18 cellular contexts compared by ENCODE assay signal in the genomic region with DNA sequence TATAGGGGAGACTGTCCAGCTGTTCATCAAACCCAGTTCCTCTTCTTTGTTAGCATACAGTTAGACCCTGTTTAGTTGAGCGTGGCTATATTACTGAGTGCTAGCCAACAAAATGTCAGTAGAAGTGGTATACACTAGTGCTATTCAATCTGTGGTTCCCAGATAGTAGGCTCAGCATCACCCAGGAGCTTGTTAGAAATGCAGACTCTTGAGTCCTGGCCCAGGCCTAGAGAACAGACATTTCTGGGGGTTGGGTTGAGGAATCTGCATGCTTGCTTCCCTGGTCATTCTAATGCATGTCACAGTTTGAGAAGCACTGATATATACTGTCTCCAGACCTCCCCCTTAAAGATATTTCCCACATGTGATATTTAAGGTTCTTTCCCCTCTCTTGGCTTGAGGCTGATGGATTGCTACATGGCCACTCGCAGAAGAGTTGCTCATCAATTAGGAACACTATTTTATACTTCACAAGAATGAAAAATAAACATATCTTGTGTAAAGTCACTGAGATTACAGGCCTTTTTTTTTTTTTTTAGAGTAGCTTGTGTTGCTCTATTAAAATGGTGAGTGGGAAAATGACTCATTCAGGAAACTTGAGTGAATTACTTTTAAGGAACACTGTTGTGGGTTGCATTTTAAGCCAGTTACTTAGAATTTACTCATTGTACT.
DNase-seq lines count a peak whose midpoint lies in the region; ATAC-seq and TF ChIP-seq lines count a peak whose summit lies in the region.
"Had no signal": no experiment of that assay in that cellular context is flagged by ENCODE, and none has a peak within 500 bp of the region (broad histone marks: within the 10 kb centered on the region; RNA-seq: fewer than 3 reads in every experiment).

No MANE protein-coding gene starts in this region.

- no peaks in the 10 kb centered on the region for H3K9me3 ChIP-seq in PC-3 (ENCODE audit: low read length)
- H3K9me3 ChIP-seq in fibroblast of lung (ENCODE audit: control insufficient read depth, insufficient read depth, low read depth, low read length): no peaks in the 10 kb centered on the region
- H3K9me3 ChIP-seq in osteoblast (ENCODE audit: low read depth, low read length): no peaks in the 10 kb centered on the region
- no peaks in the 10 kb centered on the region for H3K9me3 ChIP-seq in HAP-1
- no peaks in the 10 kb centered on the region for H3K9me3 ChIP-seq in testis

- no peaks in the 10 kb centered on the region for H3K27me3 ChIP-seq in PC-3 (ENCODE audit: low read length)
- H3K27me3 ChIP-seq in fibroblast of lung (ENCODE audit: control insufficient read depth, insufficient read depth, low read length): no peaks in the 10 kb centered on the region
- no peaks in the 10 kb centered on the region for H3K27me3 ChIP-seq in osteoblast (ENCODE audit: insufficient read depth, low read length)
- H3K27me3 ChIP-seq in HAP-1 (ENCODE audit: low read depth): no peaks in the 10 kb centered on the region
- no peaks in the 10 kb centered on the region for H3K27me3 ChIP-seq in testis

- no peaks in the 10 kb centered on the region for H3F3A ChIP-seq in PC-3 (ENCODE audit: low read length, unreplicated experiment)

- H2AFZ ChIP-seq in PC-3 (ENCODE audit: low read length): no peak overlapping the region
- H2AFZ ChIP-seq in fibroblast of lung (ENCODE audit: low read length): no peak overlapping the region
- H2AFZ ChIP-seq in osteoblast (ENCODE audit: low read length): no peak overlapping the region

- no TSS peak for BruUV-seq in PC-3 (replicated peaks; lab: Mats Ljungman, UMichigan)

- H3K27ac ChIP-seq in PC-3 (ENCODE audit: low read length) (no peak overlapping the region), fibroblast of lung (ENCODE audit: insufficient read depth, low read length) (no peak overlapping the region), osteoblast (ENCODE audit: low read depth, low read length) (no peak overlapping the region), testis (no peak overlapping the region)
- H3K27ac ChIP-seq: VCaP had no signal

- DNase-seq in COLO829 (ENCODE audit: low spot score) (peak; percentile 18), PC-3 (peak; percentile 45), fibroblast of lung (ENCODE audit: low read depth in 2 of 2) (peak; percentile 7 to 80), osteoblast (ENCODE audit: insufficient read length, low spot score, missing footprints) (peak; percentile 3), head of caudate nucleus (no peak), HAP-1 (ENCODE audit: low spot score in 2 of 2) (no peak), testis (no peak)
- no peak for DNase-seq in activated T-cell treated with anti-CD3 and anti-CD28 coated beads, Interleukin-2, amount 50 U/mL, for 72 hours
- DNase-seq: activated CD4-positive, alpha-beta T cell treated with anti-CD3 and anti-CD28 coated beads, Interleukin-2, amount 50 U/mL, for 48 hours; activated naive CD4-positive, alpha-beta T cell; amygdala; CD8-positive, alpha-beta memory T cell; left cardiac atrium; NCI-H1105 treated with DMSO at 0.1 percent for 48 hours; NCI-H524 treated with DMSO at 0.1 percent for 48 hours; SIG-M5; stimulated activated CD4-positive, alpha-beta T cell treated with anti-CD3 and anti-CD28 coated beads, Interleukin-12 subunit alpha, Interleukin-12 subunit beta, amount 100 ng/mL, for 4 hours had no signal

- intact Hi-C loops in PC-3 (cut with micrococcal nuclease): no loop called here
- intact Hi-C loops in head of caudate nucleus (cut with DNase I): no loop called here
- intact Hi-C loops in testis (cut with DNase I; ENCODE audit: low total_unique reads): no loop called here

- H3K79me2 ChIP-seq in PC-3 (ENCODE audit: low read length): no peaks in the 10 kb centered on the region
- no peaks in the 10 kb centered on the region for H3K79me2 ChIP-seq in fibroblast of lung (ENCODE audit: control insufficient read depth, insufficient read depth, low read length)
- H3K79me2 ChIP-seq in osteoblast (ENCODE audit: insufficient read depth, low read length): no peaks in the 10 kb centered on the region

- TF ChIP-seq POLR2A in testis (IDR thresholded peaks at IDR 0.05): no peak

- no peak overlapping the region for H3K27ac Mint-ChIP-seq in activated T-cell treated with anti-CD3 and anti-CD28 coated beads, Interleukin-2, amount 50 U/mL, for 72 hours
- H3K27ac Mint-ChIP-seq: CD8-positive, alpha-beta memory T cell had no signal

- TF ChIP-seq CTCF in PC-3 (conservative IDR thresholded peaks at IDR 0.05; ENCODE audit: low read depth, low read length) (no peak), fibroblast of lung (conservative IDR thresholded peaks at IDR 0.05 in 1 of 2, IDR thresholded peaks at IDR 0.05 in 1 of 2; ENCODE audit: low read depth in 1 of 2, low read length in 2 of 2) (no peak), osteoblast (IDR thresholded peaks at IDR 0.05; ENCODE audit: extremely low read depth, low read depth, low read length) (no peak), testis (IDR thresholded peaks at IDR 0.05) (no peak)

- in situ Hi-C loops in HAP-1 (cut with MboI; ENCODE audit: low sequenced_read_pairs): no loop called here

- no peaks in the 10 kb centered on the region for H3K36me3 Mint-ChIP-seq in activated T-cell treated with anti-CD3 and anti-CD28 coated beads, Interleukin-2, amount 50 U/mL, for 72 hours (ENCODE audit: insufficient read depth in 2 of 2)
- H3K36me3 Mint-ChIP-seq: CD8-positive, alpha-beta memory T cell had no signal

- H3K27me3 Mint-ChIP-seq in activated T-cell treated with anti-CD3 and anti-CD28 coated beads, Interleukin-2, amount 50 U/mL, for 72 hours (ENCODE audit: low read depth): no peaks in the 10 kb centered on the region

- H3K4me1 Mint-ChIP-seq in activated T-cell treated with anti-CD3 and anti-CD28 coated beads, Interleukin-2, amount 50 U/mL, for 72 hours (ENCODE audit: low read depth): no peaks in the 10 kb centered on the region
- H3K4me1 Mint-ChIP-seq: CD8-positive, alpha-beta memory T cell had no signal

- peak; percentile 58 for ATAC-seq in PC-3
- ATAC-seq in activated T-cell treated with anti-CD3 and anti-CD28 coated beads, Interleukin-2, amount 50 U/mL, for 72 hours (replicated peaks in 1 of 2): no peak
- ATAC-seq: left cardiac atrium had no signal

- 88 to 91% methylated on average over 2 of the region's 2 CpGs for WGBS in testis, 2 donors

- CTCF ChIA-PET in PC-3 (lab: Charles Lee): no interaction called here

- H3K36me3 ChIP-seq in PC-3 (ENCODE audit: low read depth, low read length): no peaks in the 10 kb centered on the region
- H3K36me3 ChIP-seq in fibroblast of lung (ENCODE audit: control insufficient read depth, insufficient read depth, low read length): no peaks in the 10 kb centered on the region
- H3K36me3 ChIP-seq in osteoblast (ENCODE audit: insufficient read depth, low read length): no peaks in the 10 kb centered on the region
- no peaks in the 10 kb centered on the region for H3K36me3 ChIP-seq in HAP-1 (replicated peaks)
- no peaks in the 10 kb centered on the region for H3K36me3 ChIP-seq in testis (ENCODE audit: low read depth, missing control alignments)

- H3K9me2 ChIP-seq in PC-3 (replicated peaks; ENCODE audit: low read length): no peaks in the 10 kb centered on the region

- H3K4me3 Mint-ChIP-seq in activated T-cell treated with anti-CD3 and anti-CD28 coated beads, Interleukin-2, amount 50 U/mL, for 72 hours: no peak overlapping the region
- H3K4me3 Mint-ChIP-seq: CD8-positive, alpha-beta memory T cell had no signal

- POLR2A ChIA-PET in PC-3 (lab: Charles Lee; ENCODE audit: unreplicated experiment): interaction anchor here (0.6 kb wide), 1 partner anchor 51 kb away, joined by 4 read pairs; no protein-coding TSS in a partner anchor

- H3K9me3 Mint-ChIP-seq in activated T-cell treated with anti-CD3 and anti-CD28 coated beads, Interleukin-2, amount 50 U/mL, for 72 hours: peaks cover 5 to 6% of the 10 kb centered on the region in 2 donors

- H3K4me2 ChIP-seq in PC-3 (ENCODE audit: low read length): no peak overlapping the region
- H3K4me2 ChIP-seq in fibroblast of lung (ENCODE audit: extremely low read depth, insufficient read depth, low read length): no peak overlapping the region
- no peak overlapping the region for H3K4me2 ChIP-seq in osteoblast (ENCODE audit: insufficient read depth, low read length)

- H4K20me1 ChIP-seq in PC-3 (ENCODE audit: low read length) (no peaks in the 10 kb centered on the region), fibroblast of lung (ENCODE audit: control insufficient read depth, extremely low read depth, insufficient read depth, low read length) (no peaks in the 10 kb centered on the region), osteoblast (ENCODE audit: insufficient read depth, low read length) (no peaks in the 10 kb centered on the region)

- no peak overlapping the region for H3K9ac ChIP-seq in PC-3 (ENCODE audit: low read length)
- no peak overlapping the region for H3K9ac ChIP-seq in fibroblast of lung (ENCODE audit: insufficient read depth, low read length)

- no peak overlapping the region for H3K4me3 ChIP-seq in PC-3 (ENCODE audit: low read length)
- no peak overlapping the region for H3K4me3 ChIP-seq in fibroblast of lung (replicated peaks in 1 of 4; ENCODE audit: control extremely low read depth in 1 of 4, insufficient read depth in 1 of 4, low read depth in 3 of 4, low read length in 4 of 4)
- H3K4me3 ChIP-seq in osteoblast (ENCODE audit: insufficient read depth, low read length): no peak overlapping the region
- no peak overlapping the region for H3K4me3 ChIP-seq in HAP-1
- no peak overlapping the region for H3K4me3 ChIP-seq in testis

- H3K4me1 ChIP-seq in PC-3 (ENCODE audit: insufficient read depth, low read length) (peaks cover 15% of the 10 kb centered on the region), fibroblast of lung (ENCODE audit: control insufficient read depth, extremely low read depth, insufficient read depth, low read length) (no peaks in the 10 kb centered on the region), osteoblast (ENCODE audit: insufficient read depth, low read length) (no peaks in the 10 kb centered on the region), HAP-1 (peaks cover 4% of the 10 kb centered on the region; the same call in 1 of the 2 replicates), testis (no peaks in the 10 kb centered on the region)

Comparison
In these comparisons a context has a peak if more than half of its experiments do, and no peak if none do; other contexts are left out.
1. DNase-seq: peak in COLO829 (single experiment), PC-3 (single experiment), fibroblast of lung (2 of 2) and osteoblast (single experiment); none in head of caudate nucleus (0 of 42), HAP-1 (0 of 2), activated T-cell treated with anti-CD3 and anti-CD28 coated beads, Interleukin-2, amount 50 U/mL, for 72 hours (0 of 2) and testis (single experiment).